In the genomic region with DNA sequence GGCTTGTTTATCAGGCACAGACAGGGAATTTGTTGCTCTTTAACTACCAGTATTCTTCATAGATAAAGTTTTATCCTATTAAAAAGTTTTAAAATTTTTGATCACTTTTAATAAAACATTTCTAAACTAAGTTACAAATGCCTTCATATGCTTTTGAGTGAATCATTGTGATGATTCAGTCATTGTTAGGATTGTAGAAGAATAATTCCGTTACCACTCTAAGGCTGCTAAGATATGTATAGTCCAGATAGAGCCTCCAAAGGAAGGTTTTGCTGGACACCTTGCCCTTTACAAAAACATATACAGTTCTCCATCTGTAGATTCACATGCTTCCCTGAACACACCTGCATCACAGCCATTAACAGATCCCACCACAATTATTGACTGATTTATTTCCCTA, we compare ENCODE assay signal across 24 cellular contexts.
"Had no signal": no experiment of that assay in that cellular context is flagged by ENCODE, and none has a peak within 500 bp of the region (broad histone marks: within the 10 kb centered on the region; RNA-seq: fewer than 3 reads in every experiment).

No MANE protein-coding gene starts in this region.

- H3K27ac ChIP-seq: adrenal gland, ascending aorta, esophagus muscularis mucosa, prostate gland, spleen, thyroid gland, VCaP had no signal

- ATAC-seq: activated CD4-positive, CD25-positive, alpha-beta regulatory T cell treated with anti-CD3 and anti-CD28 coated beads, Interleukin-2, amount 50 U/mL, for 24 hours; activated CD8-positive, alpha-beta memory T cell treated with anti-CD3 and anti-CD28 coated beads, Interleukin-2, amount 10 ng/mL, durations not matched to agents 7 days and 5 days; activated CD8-positive, alpha-beta T cell treated with anti-CD3 and anti-CD28 coated beads for 36 hours; activated naive CD4-positive, alpha-beta T cell treated with anti-CD3 and anti-CD28 coated beads, Interleukin-2, amount 50 U/mL, for 72 hours; natural killer cell; stimulated activated naive CD8-positive, alpha-beta T cell treated with anti-CD3 and anti-CD28 coated beads, Interleukin-15, Interleukin-2, amounts not matched to agents 100 U/mL and 50 U/mL, for 24 hours had no signal

- H3K4me1 ChIP-seq: ascending aorta, spleen had no signal

- DNase-seq: activated CD4-positive, alpha-beta T cell treated with anti-CD3 and anti-CD28 coated beads, Interleukin-2, amount 10 ng/mL, durations not matched to agents 24 days and 14 days; activated CD8-positive, alpha-beta memory T cell treated with anti-CD3 and anti-CD28 coated beads, Interleukin-2, amount 10 ng/mL, durations not matched to agents 7 days and 5 days; activated CD8-positive, alpha-beta T cell treated with anti-CD3 and anti-CD28 coated beads for 36 hours; activated gamma-delta T cell; activated T-cell treated with anti-CD3 and anti-CD28 coated beads for 4 hours; adrenal gland; effector memory CD4-positive, alpha-beta T cell; heart right ventricle; islet precursor cell; left cardiac atrium; midbrain; natural killer cell; spleen; stimulated activated CD4-positive, alpha-beta T cell treated with anti-CD3 and anti-CD28 coated beads, Interleukin-4, amount 100 ng/mL, for 24 hours; stimulated activated naive CD8-positive, alpha-beta T cell treated with anti-CD3 and anti-CD28 coated beads, Interleukin-15, Interleukin-2, amounts not matched to agents 100 U/mL and 50 U/mL, for 24 hours; substantia nigra; thyroid gland had no signal

- H3K9me3 ChIP-seq: adrenal gland, ascending aorta, esophagus muscularis mucosa, heart right ventricle, prostate gland, right atrium auricular region, spleen, thyroid gland had no signal

- H3K36me3 ChIP-seq: adrenal gland, ascending aorta, esophagus muscularis mucosa, heart right ventricle, prostate gland, right atrium auricular region, spleen, thyroid gland had no signal

- H3K27me3 ChIP-seq: adrenal gland, ascending aorta, esophagus muscularis mucosa, heart right ventricle, right atrium auricular region, thyroid gland had no signal

- H3K4me3 ChIP-seq: adrenal gland, ascending aorta, esophagus muscularis mucosa, heart right ventricle, prostate gland, right atrium auricular region, spleen, thyroid gland had no signal
